ENCODE assay signal across 23 cellular contexts in the genomic region with DNA sequence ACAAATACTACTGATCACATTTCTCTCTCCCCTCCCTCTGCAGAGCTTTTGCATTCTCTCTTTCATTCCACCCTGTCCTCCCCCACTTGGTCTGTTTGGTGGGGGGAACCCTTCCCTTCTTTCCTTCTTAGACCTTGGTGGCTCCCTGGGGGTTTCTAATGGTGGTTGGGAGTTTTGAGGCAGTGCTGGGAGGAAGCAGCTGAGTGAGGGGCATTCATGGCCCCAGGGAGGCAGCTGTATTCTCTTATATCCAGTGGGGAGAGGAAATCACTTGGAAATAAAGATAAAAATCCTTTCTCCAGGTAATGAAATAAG. TPM values are rescaled to one million over a fixed set of nuclear protein-coding genes. Genes with fewer than 3 reads are reported as not detected.
"Had no signal": no experiment of that assay in that cellular context is flagged by ENCODE, and none has a peak within 500 bp of the region (broad histone marks: within the 10 kb centered on the region; RNA-seq: fewer than 3 reads in every experiment).

No MANE protein-coding gene starts in this region.

- H3K9me3 Mint-ChIP-seq: activated CD4-positive, alpha-beta memory T cell treated with anti-CD3 and anti-CD28 coated beads for 36 hours; activated naive CD4-positive, alpha-beta T cell treated with anti-CD3 and anti-CD28 coated beads, Interleukin-2, amount 50 U/mL, for 72 hours; activated T-helper 1 cell treated with anti-CD3 and anti-CD28 coated beads, Interleukin-12 subunit alpha, Interleukin-12 subunit beta, Interleukin-2, Interleukin-4 antibody, amounts not matched to agents 30 ng/mL and 10 ng/mL and 1 ng/mL, durations not matched to agents 14 hours and 24 hours and 36 hours; dendritic cell treated with granulocyte-macrophage colony-stimulating factor and Interleukin-4, amounts not matched to agents 40 ng/mL and 50 ng/mL, for 4 days; memory B cell; neural crest cell; type B pancreatic cell had no signal

- H3K4me3 ChIP-seq: esophagus muscularis mucosa, mucosa of descending colon, spleen, thoracic aorta, vagina had no signal

- H3K27me3 ChIP-seq: brain microvascular endothelial cell, esophagus muscularis mucosa, spleen, vagina had no signal

- H3K27me3 Mint-ChIP-seq: activated CD4-positive, alpha-beta memory T cell treated with anti-CD3 and anti-CD28 coated beads for 36 hours; dendritic cell treated with granulocyte-macrophage colony-stimulating factor and Interleukin-4, amounts not matched to agents 40 ng/mL and 50 ng/mL, for 4 days; memory B cell; T-helper 17 cell; type B pancreatic cell had no signal

- H3K27ac ChIP-seq: brain microvascular endothelial cell, esophagus muscularis mucosa, spleen, thoracic aorta, vagina had no signal

- H3K27ac Mint-ChIP-seq: activated CD4-positive, alpha-beta memory T cell treated with anti-CD3 and anti-CD28 coated beads for 36 hours; activated T-helper 1 cell treated with anti-CD3 and anti-CD28 coated beads, Interleukin-12 subunit alpha, Interleukin-12 subunit beta, Interleukin-2, Interleukin-4 antibody, amounts not matched to agents 30 ng/mL and 10 ng/mL and 1 ng/mL, durations not matched to agents 14 hours and 24 hours and 36 hours; dendritic cell treated with granulocyte-macrophage colony-stimulating factor and Interleukin-4, amounts not matched to agents 40 ng/mL and 50 ng/mL, for 4 days; T-helper 17 cell; type B pancreatic cell had no signal

- H3K4me3 Mint-ChIP-seq: activated CD4-positive, alpha-beta memory T cell treated with anti-CD3 and anti-CD28 coated beads for 36 hours; activated T-helper 1 cell treated with anti-CD3 and anti-CD28 coated beads, Interleukin-12 subunit alpha, Interleukin-12 subunit beta, Interleukin-2, Interleukin-4 antibody, amounts not matched to agents 30 ng/mL and 10 ng/mL and 1 ng/mL, durations not matched to agents 14 hours and 24 hours and 36 hours; dendritic cell treated with granulocyte-macrophage colony-stimulating factor and Interleukin-4, amounts not matched to agents 40 ng/mL and 50 ng/mL, for 4 days; memory B cell; T-helper 17 cell; type B pancreatic cell had no signal

- DNase-seq: aorta; effector memory CD4-positive, alpha-beta T cell; left colon; mucosa of descending colon; spleen; stimulated activated CD4-positive, alpha-beta T cell treated with anti-CD3 and anti-CD28 coated beads, Interleukin-4, amount 100 ng/mL, for 24 hours; stimulated activated naive CD4-positive, alpha-beta T cell treated with Interleukin-2 at 50 U/mL for 16 hours; T-helper 17 cell had no signal

- ATAC-seq: mucosa of descending colon had no signal

- FAIRE-seq: frontal cortex, keratinocyte had no signal

- H3K4me1 ChIP-seq: esophagus muscularis mucosa, vagina had no signal

- H3K9me3 ChIP-seq: esophagus muscularis mucosa, mucosa of descending colon, spleen, thoracic aorta, vagina had no signal

RNA-seq across cellular contexts. Expression of a gene that starts 47.3 kb away (rescaled TPM):
- total RNA-seq: activated naive CD4-positive, alpha-beta T cell treated with anti-CD3 and anti-CD28 coated beads, Interleukin-2, amount 50 U/mL, for 72 hours; aorta; left colon; osteoblast; posterior vena cava; T-helper 17 cell; vagina had no signal
- polyA plus RNA-seq: keratinocyte had no signal
